In genomic region chr14:103444837-103445524, GRCh38 we compare ENCODE assay signal across 13 cellular contexts. TPM values are rescaled to one million over a fixed set of nuclear protein-coding genes. Genes with fewer than 3 reads are reported as not detected.
DNase-seq lines count a peak whose midpoint lies in the region; ATAC-seq and TF ChIP-seq lines count a peak whose summit lies in the region.
"Had no signal": no experiment of that assay in that cellular context is flagged by ENCODE, and none has a peak within 500 bp of the region (broad histone marks: within the 10 kb centered on the region; RNA-seq: fewer than 3 reads in every experiment).

No MANE protein-coding gene starts in this region.

- H3K9me3 ChIP-seq in right atrium auricular region (no peaks in the 10 kb centered on the region), smooth muscle cell (replicated peaks; ENCODE audit: low read depth) (no peaks in the 10 kb centered on the region)

- peaks cover 98% of the 10 kb centered on the region for H4K20me1 ChIP-seq in smooth muscle cell (ENCODE audit: low read depth)

- H3K27ac ChIP-seq in right atrium auricular region (peak overlapping the region; percentile 67 to 72), smooth muscle cell (ENCODE audit: low read depth) (peak overlapping the region; percentile 52)
- H3K27ac ChIP-seq: HL-60 had no signal

- peaks cover 0 to 3% (median 0%) of the 10 kb centered on the region in 5 experiments for H3K9me3 Mint-ChIP-seq in brain

- H3K36me3 ChIP-seq in right atrium auricular region (peaks cover 3% of the 10 kb centered on the region), smooth muscle cell (ENCODE audit: low read depth) (no peaks in the 10 kb centered on the region)

- H3K9ac ChIP-seq in smooth muscle cell (ENCODE audit: low read depth): no peak overlapping the region

- ATAC-seq in GM19452 (IDR thresholded peaks at IDR 0.05; ENCODE audit: unreplicated experiment): no peak
- ATAC-seq: stimulated activated naive CD8-positive, alpha-beta T cell treated with anti-CD3 and anti-CD28 coated beads, Interleukin-15, Interleukin-2, amounts not matched to agents 100 U/mL and 50 U/mL, for 24 hours had no signal

- H2AFZ ChIP-seq in smooth muscle cell (ENCODE audit: low read depth): no peak overlapping the region

- H3K4me3 ChIP-seq in right atrium auricular region: no peak overlapping the region
- no peak overlapping the region for H3K4me3 ChIP-seq in smooth muscle cell

- H3K27me3 ChIP-seq in right atrium auricular region (no peaks in the 10 kb centered on the region), smooth muscle cell (ENCODE audit: low read depth) (no peaks in the 10 kb centered on the region)

- peak; percentile 8 for DNase-seq in NCI-H2171 treated with DMSO at 0.1 percent for 48 hours (lab: John Stamatoyannopoulos, UW)
- DNase-seq in NCI-H2171 (lab: John Stamatoyannopoulos, UW): no peak
- DNase-seq in right atrium auricular region (ENCODE audit: low spot score): no peak
- DNase-seq in smooth muscle cell (lab: John Stamatoyannopoulos, UW; ENCODE audit: unreplicated experiment): no peak
- no peak for DNase-seq in SIG-M5 (lab: John Stamatoyannopoulos, UW)
- DNase-seq in hippocampal formation (lab: John Stamatoyannopoulos, UW): no peak
- DNase-seq: islet precursor cell; nucleus accumbens; stimulated activated naive CD8-positive, alpha-beta T cell treated with anti-CD3 and anti-CD28 coated beads, Interleukin-15, Interleukin-2, amounts not matched to agents 100 U/mL and 50 U/mL, for 24 hours had no signal

- H3K36me3 Mint-ChIP-seq in brain: peaks cover 30% of the 10 kb centered on the region

- peak overlapping the region in 4 of 5 experiments; percentile 83 to 89 (median 86) for H3K27ac Mint-ChIP-seq in brain
- H3K27ac Mint-ChIP-seq: activated naive CD8-positive, alpha-beta T cell had no signal

- H3K27me3 Mint-ChIP-seq in brain: no peaks in the 10 kb centered on the region
- H3K27me3 Mint-ChIP-seq: activated naive CD8-positive, alpha-beta T cell had no signal

- H3K79me2 ChIP-seq in smooth muscle cell (ENCODE audit: low read depth): peaks cover 80% of the 10 kb centered on the region

- peaks cover 6% of the 10 kb centered on the region for H3F3A ChIP-seq in smooth muscle cell (ENCODE audit: low read depth)

- TF ChIP-seq CTCF in brain (conservative IDR thresholded peaks at IDR 0.05) (no peak), right atrium auricular region (IDR thresholded peaks at IDR 0.05) (no peak), smooth muscle cell (IDR thresholded peaks at IDR 0.05; ENCODE audit: borderline replicate concordance, insufficient read depth, poor library complexity, severe bottlenecking) (no peak)

- peaks cover 0 to 58% of the 10 kb centered on the region in 2 donors for H3K4me1 ChIP-seq in right atrium auricular region
- peaks cover 10% of the 10 kb centered on the region for H3K4me1 ChIP-seq in smooth muscle cell (ENCODE audit: low read depth)

- H3K4me1 Mint-ChIP-seq in brain: peaks cover 60% of the 10 kb centered on the region

- 47% methylated on average over 4 of the region's 4 CpGs for WGBS in smooth muscle cell (ENCODE audit: low lambda C conversion rate)

- H3K4me2 ChIP-seq in smooth muscle cell: peak overlapping the region; percentile 3

- peak overlapping the region in 1 of 5 experiments; percentile 55 for H3K4me3 Mint-ChIP-seq in brain
- H3K4me3 Mint-ChIP-seq: activated naive CD8-positive, alpha-beta T cell had no signal

RNA-seq across cellular contexts. Expression of gene MARK3, which starts 59.8 kb away (rescaled TPM):
- polyA plus RNA-seq in brain (ENCODE audit: insufficient read depth, low read depth, low replicate concordance) (38.2 TPM), smooth muscle cell (68.4 and 69.0 TPM in 2 replicates)
- total RNA-seq in right atrium auricular region (10 to 100 TPM; 71.7 to 74.2 TPM), smooth muscle cell (63.2 and 71.3 TPM in 2 replicates)
